1 cellular context compared by ENCODE assay signal in genomic region chr18:29892960-29893558, GRCh38.
TF ChIP-seq lines count a peak whose summit lies in the region.

No MANE protein-coding gene starts in this region.

TF ChIP-seq in IMR-90, 13 proteins besides CTCF, POLR2A, EP300 and RAD21 (continued from another document):
- TF ChIP-seq RCOR1 (IDR thresholded peaks at IDR 0.05; ENCODE audit: insufficient replicate concordance, low read length) = no peak
- no peak for TF ChIP-seq MAZ (IDR thresholded peaks at IDR 0.05; ENCODE audit: borderline replicate concordance, low read depth, low read length)
- no peak for TF ChIP-seq NFE2L2 (IDR thresholded peaks at IDR 0.05; ENCODE audit: low read depth, low read length)
- TF ChIP-seq MAFK (IDR thresholded peaks at IDR 0.05; ENCODE audit: low read depth, low read length) = no peak
- no peak for TF ChIP-seq ELK1 (IDR thresholded peaks at IDR 0.05; ENCODE audit: borderline replicate concordance, low read depth, low read length)
- no peak for TF ChIP-seq RFX5 (IDR thresholded peaks at IDR 0.05; ENCODE audit: low read depth, low read length)
- no peak for TF ChIP-seq FOS (IDR thresholded peaks at IDR 0.05; ENCODE audit: low read depth, low read length)
TF ChIP-seq in IMR-90: peak in this region for 0.
